In the genomic region with DNA sequence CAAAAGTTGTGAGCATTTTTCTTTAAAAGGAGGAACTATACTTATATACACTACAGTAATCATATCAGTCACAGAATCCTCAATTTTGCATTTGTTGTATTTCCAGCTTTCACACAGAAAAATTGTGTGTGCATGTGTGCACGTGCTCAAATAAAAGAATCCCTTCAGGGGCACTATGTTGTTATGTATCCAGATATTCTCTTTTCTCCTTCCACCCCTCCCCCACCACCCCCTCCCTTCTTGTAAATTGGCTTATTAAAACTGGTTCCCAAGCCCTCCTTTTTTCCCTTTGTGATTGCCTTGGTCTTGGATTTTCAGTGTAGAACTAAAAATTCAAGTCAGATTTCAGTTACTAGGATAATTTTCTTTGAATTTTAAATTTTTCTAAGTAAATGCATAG, we compare ENCODE assay signal across 18 cellular contexts.
"Had no signal": no experiment of that assay in that cellular context is flagged by ENCODE, and none has a peak within 500 bp of the region (broad histone marks: within the 10 kb centered on the region; RNA-seq: fewer than 3 reads in every experiment).

No MANE protein-coding gene starts in this region.

- H3K36me3 ChIP-seq: cardiac muscle cell, thyroid gland had no signal

- H3K27me3 Mint-ChIP-seq: activated CD4-positive, alpha-beta memory T cell treated with anti-CD3 and anti-CD28 coated beads for 36 hours; activated naive CD4-positive, alpha-beta T cell treated with anti-CD3 and anti-CD28 coated beads, Interleukin-2, amount 10 ng/mL, durations not matched to agents 7 days and 5 days; activated naive CD8-positive, alpha-beta T cell treated with anti-CD3 and anti-CD28 coated beads, Interleukin-2, amount 50 U/mL, for 24 hours; dendritic cell treated with granulocyte-macrophage colony-stimulating factor and Interleukin-4, amounts not matched to agents 40 ng/mL and 50 ng/mL, for 4 days; progenitor cell of endocrine pancreas; stimulated activated naive CD8-positive, alpha-beta T cell treated with anti-CD3 and anti-CD28 coated beads, Interleukin-15, Interleukin-2, amounts not matched to agents 100 ng/mL and 50 ng/mL, for 24 hours; T-helper 17 cell had no signal

- H3K4me3 Mint-ChIP-seq: activated CD4-positive, alpha-beta memory T cell treated with anti-CD3 and anti-CD28 coated beads for 36 hours; activated naive CD4-positive, alpha-beta T cell treated with anti-CD3 and anti-CD28 coated beads, Interleukin-2, amount 10 ng/mL, durations not matched to agents 7 days and 5 days; activated naive CD8-positive, alpha-beta T cell treated with anti-CD3 and anti-CD28 coated beads, Interleukin-2, amount 50 U/mL, for 24 hours; activated T-cell treated with anti-CD3 and anti-CD28 coated beads, Interleukin-2, amount 50 U/mL, for 72 hours; dendritic cell treated with granulocyte-macrophage colony-stimulating factor and Interleukin-4, amounts not matched to agents 40 ng/mL and 50 ng/mL, for 4 days; stimulated activated naive CD8-positive, alpha-beta T cell treated with anti-CD3 and anti-CD28 coated beads, Interleukin-15, Interleukin-2, amounts not matched to agents 100 ng/mL and 50 ng/mL, for 24 hours; T-helper 17 cell had no signal

- H3K9me3 ChIP-seq: esophagus muscularis mucosa, thyroid gland had no signal

- H3K4me1 ChIP-seq: esophagus muscularis mucosa, thyroid gland had no signal

- H3K27me3 ChIP-seq: cardiac muscle cell, esophagus muscularis mucosa, thyroid gland had no signal

- H3K27ac Mint-ChIP-seq: activated CD4-positive, alpha-beta memory T cell treated with anti-CD3 and anti-CD28 coated beads for 36 hours; activated naive CD4-positive, alpha-beta T cell treated with anti-CD3 and anti-CD28 coated beads, Interleukin-2, amount 10 ng/mL, durations not matched to agents 7 days and 5 days; activated naive CD8-positive, alpha-beta T cell treated with anti-CD3 and anti-CD28 coated beads, Interleukin-2, amount 50 U/mL, for 24 hours; dendritic cell treated with granulocyte-macrophage colony-stimulating factor and Interleukin-4, amounts not matched to agents 40 ng/mL and 50 ng/mL, for 4 days; progenitor cell of endocrine pancreas; stimulated activated naive CD8-positive, alpha-beta T cell treated with anti-CD3 and anti-CD28 coated beads, Interleukin-15, Interleukin-2, amounts not matched to agents 100 ng/mL and 50 ng/mL, for 24 hours had no signal

- ATAC-seq: activated naive CD8-positive, alpha-beta T cell treated with anti-CD3 and anti-CD28 coated beads, Interleukin-2, amount 50 U/mL, for 24 hours; activated T-cell treated with anti-CD3 and anti-CD28 coated beads, Interleukin-2, amount 50 U/mL, for 72 hours; left cardiac atrium; T-helper 17 cell had no signal

- H3K4me1 Mint-ChIP-seq: activated naive CD4-positive, alpha-beta T cell treated with anti-CD3 and anti-CD28 coated beads, Interleukin-2, amount 10 ng/mL, durations not matched to agents 7 days and 5 days had no signal

- H3K9me3 Mint-ChIP-seq: activated CD4-positive, alpha-beta memory T cell treated with anti-CD3 and anti-CD28 coated beads for 36 hours; activated naive CD4-positive, alpha-beta T cell treated with anti-CD3 and anti-CD28 coated beads, Interleukin-2, amount 10 ng/mL, durations not matched to agents 7 days and 5 days; activated naive CD8-positive, alpha-beta T cell treated with anti-CD3 and anti-CD28 coated beads, Interleukin-2, amount 50 U/mL, for 24 hours; activated T-cell treated with anti-CD3 and anti-CD28 coated beads, Interleukin-2, amount 50 U/mL, for 72 hours; dendritic cell treated with granulocyte-macrophage colony-stimulating factor and Interleukin-4, amounts not matched to agents 40 ng/mL and 50 ng/mL, for 4 days; stimulated activated naive CD8-positive, alpha-beta T cell treated with anti-CD3 and anti-CD28 coated beads, Interleukin-15, Interleukin-2, amounts not matched to agents 100 ng/mL and 50 ng/mL, for 24 hours had no signal

- H3K27ac ChIP-seq: esophagus muscularis mucosa, thyroid gland had no signal

- DNase-seq: activated CD4-positive, alpha-beta memory T cell treated with anti-CD3 and anti-CD28 coated beads for 36 hours; activated CD4-positive, alpha-beta T cell treated with anti-CD3 and anti-CD28 coated beads for 48 hours; activated effector memory CD4-positive, alpha-beta T cell treated with Interleukin-2 at 50 U/mL for 16 hours; activated naive CD4-positive, alpha-beta T cell treated with anti-CD3 and anti-CD28 coated beads, Interleukin-2, amount 10 ng/mL, durations not matched to agents 7 days and 5 days; activated naive CD8-positive, alpha-beta T cell treated with anti-CD3 and anti-CD28 coated beads, Interleukin-2, amount 50 U/mL, for 24 hours; activated T-cell treated with anti-CD3 and anti-CD28 coated beads, Interleukin-2, amount 50 U/mL, for 72 hours; effector memory CD4-positive, alpha-beta T cell; islet precursor cell; left cardiac atrium; stimulated activated CD4-positive, alpha-beta T cell treated with anti-CD3 and anti-CD28 coated beads, Interleukin-12 subunit alpha, Interleukin-12 subunit beta, amount 100 ng/mL, for 4 hours; SW 1271; T-helper 17 cell; thyroid gland had no signal

- H3K4me3 ChIP-seq: cardiac muscle cell, esophagus muscularis mucosa, thyroid gland had no signal
